ENCODE assay signal across 8 cellular contexts in the genomic region with DNA sequence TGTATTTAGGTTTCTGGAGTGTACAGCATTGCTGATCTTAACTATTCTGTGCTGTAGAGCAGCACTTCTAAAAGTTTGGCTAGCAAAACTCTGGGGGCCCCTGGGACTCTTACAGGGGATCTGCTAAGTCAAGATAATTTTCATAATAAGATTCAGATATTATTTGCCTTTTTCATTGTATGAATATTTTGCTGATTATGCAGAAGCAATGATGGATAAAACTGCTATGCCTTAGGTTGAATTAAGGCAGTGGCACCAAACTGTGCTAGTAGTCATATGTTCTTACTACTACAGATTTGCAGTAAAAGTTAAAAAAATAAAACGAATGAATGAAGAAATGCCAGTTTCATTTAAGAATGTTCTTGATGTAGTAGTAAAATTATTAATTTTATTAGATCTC.
"Had no signal": no experiment of that assay in that cellular context is flagged by ENCODE, and none has a peak within 500 bp of the region (broad histone marks: within the 10 kb centered on the region; RNA-seq: fewer than 3 reads in every experiment).

No MANE protein-coding gene starts in this region.

- H2AFZ ChIP-seq: GM23248 had no signal

- DNase-seq: GM23248, GOT3, H7, HFFc6, KG1 had no signal

- H3K9ac ChIP-seq: GM23248 had no signal

- H3K4me3 ChIP-seq: GM23248, HAP-1 had no signal

- H3K36me3 ChIP-seq: HAP-1 had no signal

- H3K9me3 ChIP-seq: HAP-1 had no signal

- ATAC-seq: HCT116 had no signal

- H3K27ac ChIP-seq: GM23248, HL-60 had no signal
